In genomic region chr1:27960762-27961645, GRCh38 we compare ENCODE assay signal across 1 cellular context.
TF ChIP-seq lines count a peak whose summit lies in the region.

No MANE protein-coding gene starts in this region.

TF ChIP-seq in HEK293, 187 proteins besides CTCF, POLR2A, EP300 and RAD21 (continued from another document):
- TF ChIP-seq PRDM6 (tag by site-specific recombination; IDR thresholded peaks at IDR 0.05) (no peak), ZNF521 (tag by site-specific recombination; IDR thresholded peaks at IDR 0.05) (no peak), ZNF157 (tag by site-specific recombination; IDR thresholded peaks at IDR 0.05) (no peak), BCL11B (tag by site-specific recombination; IDR thresholded peaks at IDR 0.05; ENCODE audit: low read depth) (no peak), ZNF837 (tag by site-specific recombination; IDR thresholded peaks at IDR 0.05) (no peak)
TF ChIP-seq in HEK293: peak in this region for 0.
